In the genomic region with DNA sequence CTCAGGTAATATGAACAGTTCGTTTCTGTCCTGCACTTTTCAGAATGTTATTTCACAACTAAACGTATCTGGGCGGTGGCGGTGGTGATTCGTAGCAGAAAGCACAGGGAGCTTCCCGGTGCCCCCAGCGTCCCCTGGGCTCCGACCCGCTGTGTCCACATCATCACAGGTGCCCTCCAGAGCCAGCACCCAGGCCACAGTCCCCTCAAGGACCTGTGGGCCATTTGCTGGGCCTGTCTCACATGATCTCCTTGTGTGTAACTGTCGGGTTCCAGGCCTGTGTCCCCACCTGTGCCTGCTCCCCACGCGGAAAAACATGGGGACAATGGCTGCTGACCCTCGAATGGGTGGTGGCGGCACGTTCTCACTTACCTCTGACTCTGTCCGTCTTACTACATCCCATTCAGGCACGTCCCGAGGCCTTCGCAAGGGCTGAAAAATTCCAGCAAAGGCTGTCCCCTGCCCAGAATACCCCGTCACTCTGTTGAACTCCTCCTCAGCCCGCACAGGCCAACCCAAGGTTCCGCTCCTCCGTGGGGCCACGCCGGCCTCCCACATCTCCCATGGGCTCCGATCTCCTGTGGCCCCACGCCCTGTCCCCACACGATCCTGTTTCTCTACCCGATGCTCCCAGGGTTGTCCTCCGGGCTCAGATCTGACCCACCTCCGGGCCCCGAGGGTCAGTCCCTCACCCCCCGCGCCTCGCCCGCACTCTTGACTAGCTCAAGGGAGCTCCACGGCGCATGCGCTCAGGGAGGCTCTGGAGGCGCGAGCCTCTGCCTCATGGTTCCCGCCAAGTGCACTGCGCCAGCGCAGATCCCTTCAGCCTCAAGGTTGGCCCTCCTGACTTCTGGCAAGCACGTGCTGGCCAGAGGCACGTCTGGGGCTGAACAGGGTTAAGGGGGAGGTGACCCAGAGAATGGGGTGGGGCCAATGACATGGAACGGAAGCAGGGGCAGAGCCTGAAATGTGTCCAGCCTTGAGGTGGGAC, we compare ENCODE assay signal across 15 cellular contexts. TPM values are rescaled to one million over a fixed set of nuclear protein-coding genes. Genes with fewer than 3 reads are reported as not detected.
DNase-seq lines count a peak whose midpoint lies in the region; ATAC-seq, FAIRE-seq and TF ChIP-seq lines count a peak whose summit lies in the region.
"Had no signal": no experiment of that assay in that cellular context is flagged by ENCODE, and none has a peak within 500 bp of the region (broad histone marks: within the 10 kb centered on the region; RNA-seq: fewer than 3 reads in every experiment).

No MANE protein-coding gene starts in this region.

- H3K4me1 ChIP-seq in BLaER1 treated with 17β-estradiol and CSF1 and Interleukin-3, amounts not matched to agents 10 nM and 100 nM = peaks cover 54 to 68% (median 65%) of the 10 kb centered on the region in 10 experiments
- H3K4me1 ChIP-seq in astrocyte (ENCODE audit: insufficient read depth, low read length) = no peaks in the 10 kb centered on the region

- H3K9ac ChIP-seq in BLaER1 treated with 17β-estradiol and CSF1 and Interleukin-3, amounts not matched to agents 10 nM and 100 nM = peak overlapping the region in 7 of 11 experiments; percentile 41 to 66 (median 60); a peak in 9 of 22 replicates
- no peak overlapping the region for H3K9ac ChIP-seq in astrocyte (ENCODE audit: low read length)

- ATAC-seq in naive B cell (ENCODE audit: low read depth in 2 of 2) = no peak
- ATAC-seq in left colon = no peak
- no peak for ATAC-seq in HG03565 (IDR thresholded peaks at IDR 0.05; ENCODE audit: unreplicated experiment)
- no peak for ATAC-seq in GM21381 (IDR thresholded peaks at IDR 0.05; ENCODE audit: unreplicated experiment)
- ATAC-seq: T-cell had no signal

- H3K9me3 Mint-ChIP-seq in astrocyte (ENCODE audit: unreplicated experiment) (peaks cover 8% of the 10 kb centered on the region), naive B cell (peaks cover 0 to 3% (median 0%) of the 10 kb centered on the region in 7 donors)

- intact Hi-C loops in left colon (cut with DNase I, micrococcal nuclease) = no loop called here

- H2AFZ ChIP-seq in astrocyte (ENCODE audit: low read depth, low read length) = no peak overlapping the region

- H3K27me3 ChIP-seq in BLaER1 treated with 17β-estradiol and CSF1 and Interleukin-3, amounts not matched to agents 10 nM and 100 nM = no peaks in the 10 kb centered on the region
- H3K27me3 ChIP-seq in H7 (ENCODE audit: control insufficient read depth, insufficient read depth, low read length) = no peaks in the 10 kb centered on the region; the same call in 1 of the 2 replicates
- no peaks in the 10 kb centered on the region for H3K27me3 ChIP-seq in astrocyte (ENCODE audit: insufficient read depth, low read length)

- H3K36me3 ChIP-seq in BLaER1 treated with 17β-estradiol and CSF1 and Interleukin-3, amounts not matched to agents 10 nM and 100 nM = peaks cover 26 to 47% (median 32%) of the 10 kb centered on the region in 11 experiments; a peak in 20 of 22 replicates
- H3K36me3 ChIP-seq in H7 (replicated peaks; ENCODE audit: control insufficient read depth, insufficient read depth, low read length) (peaks cover 9% of the 10 kb centered on the region), astrocyte (ENCODE audit: insufficient read depth, low read length) (peaks cover 6% of the 10 kb centered on the region)

- H3K4me2 ChIP-seq in BLaER1 treated with 17β-estradiol and CSF1 and Interleukin-3, amounts not matched to agents 10 nM and 100 nM = peak overlapping the region; percentile 77 to 99 (median 97)
- H3K4me2 ChIP-seq in astrocyte (ENCODE audit: low read length) = no peak overlapping the region

- H3K79me2 ChIP-seq in astrocyte (ENCODE audit: insufficient read depth, low read length) = peaks cover 6% of the 10 kb centered on the region

- H3K4me3 ChIP-seq in BLaER1 treated with 17β-estradiol and CSF1 and Interleukin-3, amounts not matched to agents 10 nM and 100 nM = peak overlapping the region in 5 of 10 experiments; percentile 34 to 49 (median 40); a peak in 6 of 20 replicates
- H3K4me3 ChIP-seq in H7 (ENCODE audit: insufficient read depth, low read depth, low read length) (no peak overlapping the region), astrocyte (ENCODE audit: insufficient read depth, low read depth, low read length) (no peak overlapping the region)

- DNase-seq in H7 (peak; percentile 81), astrocyte (ENCODE audit: low read depth) (no peak), naive B cell (no peak), left colon (no peak), NCI-H1105 treated with DMSO at 0.1 percent for 48 hours (lab: John Stamatoyannopoulos, UW) (no peak)
- DNase-seq: activated CD4-positive, CD25-positive, alpha-beta regulatory T cell treated with anti-CD3 and anti-CD28 coated beads, Interleukin-2, amount 50 U/mL, for 72 hours; activated T-cell treated with anti-CD3 and anti-CD28 coated beads, Interleukin-2, amount 50 U/mL, for 24 hours; central memory CD4-positive, alpha-beta T cell; DMS153; NCI-H1930; NCI-H526; T-cell had no signal

- H3K27me3 Mint-ChIP-seq in astrocyte (ENCODE audit: low read depth, unreplicated experiment) = peaks cover 7% of the 10 kb centered on the region
- H3K27me3 Mint-ChIP-seq in naive B cell = no peaks in the 10 kb centered on the region
- H3K27me3 Mint-ChIP-seq: activated T-cell treated with anti-CD3 and anti-CD28 coated beads, Interleukin-2, amount 50 U/mL, for 24 hours; T-cell had no signal

- H4K20me1 ChIP-seq in BLaER1 treated with 17β-estradiol and CSF1 and Interleukin-3, amounts not matched to agents 10 nM and 100 nM = peaks cover 0 to 28% (median 0%) of the 10 kb centered on the region in 11 experiments; a peak in 4 of 22 replicates
- peaks cover 22% of the 10 kb centered on the region for H4K20me1 ChIP-seq in astrocyte (ENCODE audit: insufficient read depth, low read length)

- H3K4me3 Mint-ChIP-seq in astrocyte (ENCODE audit: unreplicated experiment) (peak overlapping the region; percentile 28), naive B cell (peak overlapping the region in 5 of 8 donors; percentile 2 to 57 (median 20))
- H3K4me3 Mint-ChIP-seq: activated T-cell treated with anti-CD3 and anti-CD28 coated beads, Interleukin-2, amount 50 U/mL, for 24 hours had no signal

- peaks cover 4% of the 10 kb centered on the region for H3K4me1 Mint-ChIP-seq in astrocyte (ENCODE audit: low read depth, unreplicated experiment)
- H3K4me1 Mint-ChIP-seq in naive B cell = peaks cover 54 to 66% (median 57%) of the 10 kb centered on the region in 3 donors

- no peak for TF ChIP-seq CTCF in astrocyte (IDR thresholded peaks at IDR 0.05; ENCODE audit: insufficient read depth, low read depth, low read length)

- no peak for FAIRE-seq in astrocyte (lab: Jason Lieb, UNC)

- peak overlapping the region in 10 of 11 experiments; percentile 54 to 97 (median 92); a peak in 19 of 22 replicates for H3K27ac ChIP-seq in BLaER1 treated with 17β-estradiol and CSF1 and Interleukin-3, amounts not matched to agents 10 nM and 100 nM
- no peak overlapping the region for H3K27ac ChIP-seq in astrocyte (ENCODE audit: low read depth, low read length)

- no peak overlapping the region for H3K27ac Mint-ChIP-seq in astrocyte (ENCODE audit: unreplicated experiment)
- H3K27ac Mint-ChIP-seq in naive B cell = peak overlapping the region in 5 of 6 donors; percentile 47 to 90 (median 76)

- H3K36me3 Mint-ChIP-seq in astrocyte (ENCODE audit: low read depth, unreplicated experiment) (peaks cover 16% of the 10 kb centered on the region), naive B cell (no peaks in the 10 kb centered on the region)

- H3K9me3 ChIP-seq in BLaER1 treated with 17β-estradiol and CSF1 and Interleukin-3, amounts not matched to agents 10 nM and 100 nM (replicated peaks in 1 of 11) = peaks cover 5 to 22% (median 12%) of the 10 kb centered on the region in 11 experiments; a peak in 20 of 22 replicates
- H3K9me3 ChIP-seq in astrocyte (ENCODE audit: insufficient read depth, low read depth, low read length) = peaks cover 2% of the 10 kb centered on the region

RNA-seq across cellular contexts. Expression of gene DEDD2, which starts 21.2 kb away (rescaled TPM):
- total RNA-seq in H7 (2014; rRNA removed; shearing (Covaris generic)) = 58.0 and 63.6 TPM in 2 replicates
- 24.4 and 26.1 TPM in 2 replicates for total RNA-seq in astrocyte
- polyA plus RNA-seq in naive B cell (ENCODE audit: low read depth in 6 of 6) = 100 to 1,000 TPM; 127 to 150 (median 140) TPM
- 10 to 100 TPM; 20.5 to 42.2 TPM for total RNA-seq in left colon

RNA-seq across cellular contexts. Expression of gene ZNF526, which starts 23.8 kb away (rescaled TPM):
- 14.6 and 16.1 TPM in 2 replicates for total RNA-seq in H7 (2014; rRNA removed; shearing (Covaris generic))
- 20.2 and 21.6 TPM in 2 replicates for total RNA-seq in astrocyte
- 1 to 10 TPM in 5 of 6 donors, not detected in 1; 4.0 to 8.6 (median 5.1) TPM for polyA plus RNA-seq in naive B cell (ENCODE audit: low read depth in 6 of 6)
- total RNA-seq in left colon = 1 to 10 TPM; 8.1 to 8.7 TPM

RNA-seq across cellular contexts. Expression of gene GSK3A, which starts 46.1 kb away (rescaled TPM):
- 29.1 and 40.4 TPM in 2 replicates for total RNA-seq in H7 (2014; rRNA removed; shearing (Covaris generic))
- total RNA-seq in astrocyte = 49.5 and 50.3 TPM in 2 replicates
- 10 to 100 TPM; 11.7 to 30.9 (median 18.3) TPM for polyA plus RNA-seq in naive B cell (ENCODE audit: low read depth in 6 of 6)
- 10 to 100 TPM; 40.9 to 43.3 TPM for total RNA-seq in left colon

RNA-seq across cellular contexts. Expression of gene ERF, which starts 58.6 kb away (rescaled TPM):
- 73.0 and 106 TPM in 2 replicates for total RNA-seq in H7 (2014; rRNA removed; shearing (Covaris generic))
- 108 TPM in 2 replicates for total RNA-seq in astrocyte
- polyA plus RNA-seq in naive B cell (ENCODE audit: low read depth in 6 of 6) = 1 to 10 TPM in 5 of 6 donors, under 1 TPM in 1; 0.68 to 8.2 (median 3.8) TPM
- total RNA-seq in left colon = 10 to 100 TPM; 40.8 to 50.1 TPM
